8 cellular contexts compared by ENCODE assay signal in genomic region chr22:43230983-43231723, GRCh38. TPM values are rescaled to one million over a fixed set of nuclear protein-coding genes. Genes with fewer than 3 reads are reported as not detected.
A peak's percentile ranks its signal among the peaks of the same experiment; 100 is the strongest.
DNase-seq lines count a peak whose midpoint lies in the region; ATAC-seq and TF ChIP-seq lines count a peak whose summit lies in the region.

No MANE protein-coding gene starts in this region.

- peak; percentile 44 for DNase-seq in Caki2 (ENCODE audit: low read depth)
- peak; percentile 47 for DNase-seq in HT1080 (ENCODE audit: low read depth)
- peak; percentile 74 for DNase-seq in activated T-cell treated with anti-CD3 and anti-CD28 coated beads, Interleukin-2, amount 50 U/mL, for 1 hour
- peak; percentile 17 for DNase-seq in fibroblast of the conjunctiva (ENCODE audit: low read depth)
- DNase-seq in uterus, result peak; percentile 33 to 55
- no peak for DNase-seq in aorta

- H2AFZ ChIP-seq in OCI-LY3 (ENCODE audit: low read depth, low read length), result no peak overlapping the region
- no peak overlapping the region for H2AFZ ChIP-seq in parathyroid adenoma

- H3K4me3 ChIP-seq in OCI-LY3 (ENCODE audit: low read length) (no peak overlapping the region), parathyroid adenoma (ENCODE audit: low read depth, low read length) (no peak overlapping the region), uterus (no peak overlapping the region), aorta (ENCODE audit: low read length in 2 of 2) (no peak overlapping the region)

- 17% methylated on average over 23 of the region's 23 CpGs for WGBS in aorta, 2 donors

- H3K27me3 ChIP-seq in OCI-LY3 (ENCODE audit: low read depth, low read length) (peaks cover 13% of the 10 kb centered on the region), parathyroid adenoma (ENCODE audit: control insufficient read depth, insufficient read depth, low read length) (no peaks in the 10 kb centered on the region), uterus (no peaks in the 10 kb centered on the region), aorta (ENCODE audit: control insufficient read depth in 1 of 2, insufficient read depth in 2 of 2, low read length in 1 of 2) (no peaks in the 10 kb centered on the region)

- intact Hi-C loops in uterus (cut with DNase I; ENCODE audit: low total_unique reads) (no loop called here), aorta (cut with DNase I) (loop anchor here (2.0 to 5.0 kb wide), 2 partner anchors 156 kb away; no protein-coding TSS in a partner anchor)

- no peaks in the 10 kb centered on the region for H3K36me3 ChIP-seq in OCI-LY3 (replicated peaks; ENCODE audit: low read depth, low read length)
- H3K36me3 ChIP-seq in parathyroid adenoma (ENCODE audit: control insufficient read depth, insufficient read depth, low read length), result no peaks in the 10 kb centered on the region
- no peaks in the 10 kb centered on the region for H3K36me3 ChIP-seq in uterus
- H3K36me3 ChIP-seq in aorta (ENCODE audit: control insufficient read depth in 1 of 2, insufficient read depth in 2 of 2, low read length in 1 of 2), result no peaks in the 10 kb centered on the region

- H4K20me1 ChIP-seq in OCI-LY3 (ENCODE audit: insufficient read depth, low read length), result no peaks in the 10 kb centered on the region

- H3K4me2 ChIP-seq in OCI-LY3 (ENCODE audit: low read length), result no peak overlapping the region
- no peak overlapping the region for H3K4me2 ChIP-seq in parathyroid adenoma (ENCODE audit: low read length)

- TF ChIP-seq CTCF in OCI-LY3 (IDR thresholded peaks at IDR 0.05; ENCODE audit: low read depth, low read length) (peak; percentile 97), parathyroid adenoma (IDR thresholded peaks at IDR 0.05) (peak; percentile 63), uterus (IDR thresholded peaks at IDR 0.05) (peak; percentile 76 to 82 (median 82))

- no peaks in the 10 kb centered on the region for H3K4me1 ChIP-seq in OCI-LY3 (ENCODE audit: low read length)
- no peaks in the 10 kb centered on the region for H3K4me1 ChIP-seq in parathyroid adenoma
- no peaks in the 10 kb centered on the region for H3K4me1 ChIP-seq in uterus
- no peaks in the 10 kb centered on the region for H3K4me1 ChIP-seq in aorta (ENCODE audit: control insufficient read depth in 1 of 2, insufficient read depth in 2 of 2, low read length in 2 of 2)

- no peak for TF ChIP-seq POLR2A in uterus (IDR thresholded peaks at IDR 0.05)

- H3K9ac ChIP-seq in OCI-LY3 (ENCODE audit: low read length) (no peak overlapping the region), parathyroid adenoma (no peak overlapping the region)

- ATAC-seq in aorta (ENCODE audit: low FRiP score), result no peak

- in situ Hi-C loops in Caki2 (cut with HindIII; ENCODE audit: low pct_unique_long_range_greater_than_20kb, low sequenced_read_pairs), result no loop called here

- H3K79me2 ChIP-seq in OCI-LY3 (ENCODE audit: low read length), result no peaks in the 10 kb centered on the region
- no peaks in the 10 kb centered on the region for H3K79me2 ChIP-seq in parathyroid adenoma

- H3K9me3 ChIP-seq in OCI-LY3 (ENCODE audit: insufficient read depth, low read length) (no peaks in the 10 kb centered on the region), parathyroid adenoma (ENCODE audit: control insufficient read depth, low read length) (no peaks in the 10 kb centered on the region), uterus (no peaks in the 10 kb centered on the region), aorta (ENCODE audit: control insufficient read depth, low read length) (no peaks in the 10 kb centered on the region)

- H3K27ac ChIP-seq in OCI-LY3 (ENCODE audit: low read length) (no peak overlapping the region), parathyroid adenoma (no peak overlapping the region), uterus (no peak overlapping the region), aorta (ENCODE audit: low read depth in 1 of 2, low read length in 2 of 2) (no peak overlapping the region)

RNA-seq across cellular contexts. Expression of gene TTLL12, which starts 44.2 kb away (rescaled TPM):
- total RNA-seq in Caki2 (2014; rRNA removed; shearing (Covaris generic); ENCODE audit: low replicate concordance), result 38.8 and 48.9 TPM in 2 replicates
- 102 and 113 TPM in 2 replicates for total RNA-seq in HT1080 (2014; rRNA removed; shearing (Covaris generic))
- 85.4 and 90.9 TPM in 2 replicates for polyA plus RNA-seq in HT1080 (2015; cell fraction: cytosol; rRNA removed)
- polyA plus RNA-seq in HT1080 (2015; cell fraction: nucleus; rRNA removed), result 78.7 and 86.7 TPM in 2 replicates
- total RNA-seq in uterus (10 to 100 TPM in 2 of 4 donors, 1 to 10 TPM in 2; 6.7 to 29.7 (median 17.3) TPM), aorta (10 to 100 TPM; 13.1 to 16.4 TPM)
- polyA plus RNA-seq in aorta, result 10 to 100 TPM; 12.2 to 13.6 TPM

Comparison
In these comparisons a context has a peak if more than half of its experiments do, and no peak if none do; other contexts are left out.
1. DNase-seq: peak in Caki2 (single experiment), HT1080 (single experiment), activated T-cell treated with anti-CD3 and anti-CD28 coated beads, Interleukin-2, amount 50 U/mL, for 1 hour (single experiment), fibroblast of the conjunctiva (single experiment) and uterus (2 of 2); none in aorta (0 of 2).
2. Peak in every context shown above with its lines, with median percentiles within 50 percentile points of each other: CTCF ChIP-seq.